10 cellular contexts compared by ENCODE assay signal in the genomic region with DNA sequence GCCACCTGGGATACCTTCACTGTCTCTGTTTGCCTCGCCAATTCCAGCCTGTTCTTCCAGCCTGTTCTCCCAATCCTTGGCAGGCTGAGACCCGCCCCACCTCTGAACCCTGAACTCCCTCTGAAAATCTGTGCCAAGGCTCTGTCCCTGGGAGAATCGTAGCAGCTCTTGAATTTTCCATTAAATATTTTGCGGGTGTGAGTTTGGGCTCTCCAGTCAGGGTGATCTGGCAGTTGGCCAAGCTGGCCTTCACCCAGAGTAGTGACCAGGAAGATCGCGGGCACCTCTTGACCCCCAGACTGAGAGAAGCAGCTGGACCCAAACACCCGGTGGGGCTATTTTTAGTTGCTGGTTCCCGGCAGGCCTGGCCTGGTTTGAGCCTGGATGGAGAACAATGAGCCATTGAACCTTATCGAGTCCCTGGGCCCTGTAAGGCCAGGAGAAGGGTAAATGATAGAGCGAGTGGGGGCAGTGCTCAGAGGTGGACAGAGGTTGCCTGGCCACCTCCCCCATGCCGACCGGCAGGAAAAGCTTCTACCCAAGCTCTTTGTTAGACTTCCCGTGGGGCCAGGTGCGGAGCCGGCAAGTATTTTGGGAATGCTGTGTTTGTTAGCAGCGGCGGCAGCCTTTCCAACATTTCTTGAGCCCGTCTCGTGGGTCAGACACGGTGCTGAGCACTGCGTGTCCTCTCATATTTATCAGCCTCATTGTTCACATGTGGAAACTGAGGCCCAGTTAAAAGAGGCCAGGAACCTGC.
DNase-seq lines count a peak whose midpoint lies in the region; ATAC-seq and TF ChIP-seq lines count a peak whose summit lies in the region.
"Had no signal": no experiment of that assay in that cellular context is flagged by ENCODE, and none has a peak within 500 bp of the region (broad histone marks: within the 10 kb centered on the region; RNA-seq: fewer than 3 reads in every experiment).

No MANE protein-coding gene starts in this region.

- peaks cover 27% of the 10 kb centered on the region for H3K4me1 Mint-ChIP-seq in WTC11
- peaks cover 32% of the 10 kb centered on the region for H3K4me1 Mint-ChIP-seq in osteocyte (ENCODE audit: unreplicated experiment)

- no peaks in the 10 kb centered on the region for H3K36me3 ChIP-seq in BE2C

- POLR2A ChIA-PET in WTC11 (lab: Charles Lee) = interaction anchor here (1.0 to 1.3 kb wide), 4 partner anchors 11 to 18 kb away, joined by 3 to 8 read pairs (median 4); no protein-coding TSS in a partner anchor

- no peak overlapping the region for H3K4me3 ChIP-seq in BE2C (ENCODE audit: low read depth, low read length)

- ATAC-seq in WTC11 (peak; percentile 80), left ventricle myocardium superior (peak; percentile 94), HG03108 (IDR thresholded peaks at IDR 0.05; ENCODE audit: unreplicated experiment) (no peak)
- ATAC-seq: activated T-helper 17 cell treated with anti-CD3 and anti-CD28 coated beads, Interleukin-2, amount 50 U/mL, for 72 hours had no signal

- H3K36me3 Mint-ChIP-seq in WTC11 (no peaks in the 10 kb centered on the region), osteocyte (ENCODE audit: unreplicated experiment) (no peaks in the 10 kb centered on the region)

- H3K4me3 Mint-ChIP-seq in WTC11 (peak overlapping the region; percentile 22; the same call in 1 of the 2 replicates), osteocyte (ENCODE audit: unreplicated experiment) (no peak overlapping the region)
- H3K4me3 Mint-ChIP-seq: activated T-helper 17 cell treated with anti-CD3 and anti-CD28 coated beads, Interleukin-2, amount 50 U/mL, for 72 hours had no signal

- TF ChIP-seq CTCF in BE2C (IDR thresholded peaks at IDR 0.05; ENCODE audit: low read depth, low read length) (no peak), WTC11 (IDR thresholded peaks at IDR 0.05) (no peak), osteocyte (IDR thresholded peaks at IDR 0.05) (no peak)

- H3K27me3 Mint-ChIP-seq in WTC11 (ENCODE audit: low read depth) (no peaks in the 10 kb centered on the region), osteocyte (ENCODE audit: unreplicated experiment) (no peaks in the 10 kb centered on the region)

- no peaks in the 10 kb centered on the region for H3K9me3 ChIP-seq in BE2C

- intact Hi-C loops in left ventricle myocardium superior (cut with micrococcal nuclease) = no loop called here

- no peaks in the 10 kb centered on the region for H3K9me3 Mint-ChIP-seq in WTC11
- H3K9me3 Mint-ChIP-seq in osteocyte (ENCODE audit: unreplicated experiment) = no peaks in the 10 kb centered on the region
- H3K9me3 Mint-ChIP-seq: activated T-helper 17 cell treated with anti-CD3 and anti-CD28 coated beads, Interleukin-2, amount 50 U/mL, for 72 hours had no signal

- peak; percentile 6 for DNase-seq in BE2C
- peak; percentile 58 for DNase-seq in WTC11 (ENCODE audit: low spot score)
- DNase-seq in left ventricle myocardium superior = peak; percentile 90
- no peak for DNase-seq in osteocyte (ENCODE audit: extremely low spot score, unreplicated experiment)
- no peak for DNase-seq in NCI-H187 (lab: John Stamatoyannopoulos, UW)
- no peak for DNase-seq in RKO (ENCODE audit: low spot score)
- DNase-seq in NCI-H446 treated with DMSO at 0.1 percent for 48 hours (lab: John Stamatoyannopoulos, UW) = no peak
- DNase-seq: stimulated activated CD4-positive, alpha-beta T cell treated with anti-CD3 and anti-CD28 coated beads, Interleukin-1b, Interleukin-23, amount 100 ng/mL, for 48 hours had no signal

- H3K4me1 ChIP-seq in BE2C = peaks cover 2% of the 10 kb centered on the region; the same call in 1 of the 2 replicates

- CTCF ChIA-PET in WTC11 (lab: Charles Lee) = interaction anchor here (1.0 to 2.8 kb wide), 4 partner anchors 15 to 49 kb away, joined by 5 to 17 read pairs (median 10); no protein-coding TSS in a partner anchor

- H3K27ac Mint-ChIP-seq in WTC11 (peak overlapping the region; percentile 92), osteocyte (ENCODE audit: unreplicated experiment) (peak overlapping the region; percentile 74)
- H3K27ac Mint-ChIP-seq: activated T-helper 17 cell treated with anti-CD3 and anti-CD28 coated beads, Interleukin-2, amount 50 U/mL, for 72 hours had no signal

- no peaks in the 10 kb centered on the region for H3K27me3 ChIP-seq in BE2C

TF ChIP-seq in WTC11, 78 proteins besides CTCF, POLR2A, EP300 and RAD21 (continues in another document):
- TF ChIP-seq, protein P1, sequence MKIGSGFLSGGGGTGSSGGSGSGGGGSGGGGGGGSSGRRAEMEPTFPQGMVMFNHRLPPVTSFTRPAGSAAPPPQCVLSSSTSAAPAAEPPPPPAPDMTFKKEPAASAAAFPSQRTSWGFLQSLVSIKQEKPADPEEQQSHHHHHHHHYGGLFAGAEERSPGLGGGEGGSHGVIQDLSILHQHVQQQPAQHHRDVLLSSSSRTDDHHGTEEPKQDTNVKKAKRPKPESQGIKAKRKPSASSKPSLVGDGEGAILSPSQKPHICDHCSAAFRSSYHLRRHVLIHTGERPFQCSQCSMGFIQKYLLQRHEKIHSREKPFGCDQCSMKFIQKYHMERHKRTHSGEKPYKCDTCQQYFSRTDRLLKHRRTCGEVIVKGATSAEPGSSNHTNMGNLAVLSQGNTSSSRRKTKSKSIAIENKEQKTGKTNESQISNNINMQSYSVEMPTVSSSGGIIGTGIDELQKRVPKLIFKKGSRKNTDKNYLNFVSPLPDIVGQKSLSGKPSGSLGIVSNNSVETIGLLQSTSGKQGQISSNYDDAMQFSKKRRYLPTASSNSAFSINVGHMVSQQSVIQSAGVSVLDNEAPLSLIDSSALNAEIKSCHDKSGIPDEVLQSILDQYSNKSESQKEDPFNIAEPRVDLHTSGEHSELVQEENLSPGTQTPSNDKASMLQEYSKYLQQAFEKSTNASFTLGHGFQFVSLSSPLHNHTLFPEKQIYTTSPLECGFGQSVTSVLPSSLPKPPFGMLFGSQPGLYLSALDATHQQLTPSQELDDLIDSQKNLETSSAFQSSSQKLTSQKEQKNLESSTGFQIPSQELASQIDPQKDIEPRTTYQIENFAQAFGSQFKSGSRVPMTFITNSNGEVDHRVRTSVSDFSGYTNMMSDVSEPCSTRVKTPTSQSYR (CRISPR knock-in tag; IDR thresholded peaks at IDR 0.05) = peak; percentile 32; the same call in 1 of the 2 replicates
- TF ChIP-seq SOX15 (CRISPR knock-in tag; IDR thresholded peaks at IDR 0.05) = no peak
- TF ChIP-seq, protein P2, sequence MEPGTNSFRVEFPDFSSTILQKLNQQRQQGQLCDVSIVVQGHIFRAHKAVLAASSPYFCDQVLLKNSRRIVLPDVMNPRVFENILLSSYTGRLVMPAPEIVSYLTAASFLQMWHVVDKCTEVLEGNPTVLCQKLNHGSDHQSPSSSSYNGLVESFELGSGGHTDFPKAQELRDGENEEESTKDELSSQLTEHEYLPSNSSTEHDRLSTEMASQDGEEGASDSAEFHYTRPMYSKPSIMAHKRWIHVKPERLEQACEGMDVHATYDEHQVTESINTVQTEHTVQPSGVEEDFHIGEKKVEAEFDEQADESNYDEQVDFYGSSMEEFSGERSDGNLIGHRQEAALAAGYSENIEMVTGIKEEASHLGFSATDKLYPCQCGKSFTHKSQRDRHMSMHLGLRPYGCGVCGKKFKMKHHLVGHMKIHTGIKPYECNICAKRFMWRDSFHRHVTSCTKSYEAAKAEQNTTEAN (CRISPR knock-in tag; IDR thresholded peaks at IDR 0.05) = no peak
- TF ChIP-seq ZNF219 (CRISPR knock-in tag; IDR thresholded peaks at IDR 0.05; ENCODE audit: borderline replicate concordance) = no peak
- peak; percentile 18; the same call in 1 of the 2 replicates for TF ChIP-seq GABPB1 (CRISPR knock-in tag; IDR thresholded peaks at IDR 0.05)
- TF ChIP-seq ZNF416 (CRISPR knock-in tag; IDR thresholded peaks at IDR 0.05) = no peak
- TF ChIP-seq, protein P3, sequence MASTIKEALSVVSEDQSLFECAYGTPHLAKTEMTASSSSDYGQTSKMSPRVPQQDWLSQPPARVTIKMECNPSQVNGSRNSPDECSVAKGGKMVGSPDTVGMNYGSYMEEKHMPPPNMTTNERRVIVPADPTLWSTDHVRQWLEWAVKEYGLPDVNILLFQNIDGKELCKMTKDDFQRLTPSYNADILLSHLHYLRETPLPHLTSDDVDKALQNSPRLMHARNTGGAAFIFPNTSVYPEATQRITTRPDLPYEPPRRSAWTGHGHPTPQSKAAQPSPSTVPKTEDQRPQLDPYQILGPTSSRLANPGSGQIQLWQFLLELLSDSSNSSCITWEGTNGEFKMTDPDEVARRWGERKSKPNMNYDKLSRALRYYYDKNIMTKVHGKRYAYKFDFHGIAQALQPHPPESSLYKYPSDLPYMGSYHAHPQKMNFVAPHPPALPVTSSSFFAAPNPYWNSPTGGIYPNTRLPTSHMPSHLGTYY (CRISPR knock-in tag; IDR thresholded peaks at IDR 0.05) = no peak
- no peak for TF ChIP-seq ELF4 (CRISPR knock-in tag; IDR thresholded peaks at IDR 0.05; ENCODE audit: low read depth)
- TF ChIP-seq TCF7 (CRISPR knock-in tag; IDR thresholded peaks at IDR 0.05; ENCODE audit: low read depth) = no peak
- TF ChIP-seq, protein P4, sequence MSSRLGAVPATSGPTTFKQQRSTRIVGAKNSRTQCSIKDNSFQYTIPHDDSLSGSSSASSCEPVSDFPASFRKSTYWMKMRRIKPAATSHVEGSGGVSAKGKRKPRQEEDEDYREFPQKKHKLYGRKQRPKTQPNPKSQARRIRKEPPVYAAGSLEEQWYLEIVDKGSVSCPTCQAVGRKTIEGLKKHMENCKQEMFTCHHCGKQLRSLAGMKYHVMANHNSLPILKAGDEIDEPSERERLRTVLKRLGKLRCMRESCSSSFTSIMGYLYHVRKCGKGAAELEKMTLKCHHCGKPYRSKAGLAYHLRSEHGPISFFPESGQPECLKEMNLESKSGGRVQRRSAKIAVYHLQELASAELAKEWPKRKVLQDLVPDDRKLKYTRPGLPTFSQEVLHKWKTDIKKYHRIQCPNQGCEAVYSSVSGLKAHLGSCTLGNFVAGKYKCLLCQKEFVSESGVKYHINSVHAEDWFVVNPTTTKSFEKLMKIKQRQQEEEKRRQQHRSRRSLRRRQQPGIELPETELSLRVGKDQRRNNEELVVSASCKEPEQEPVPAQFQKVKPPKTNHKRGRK (CRISPR knock-in tag; IDR thresholded peaks at IDR 0.05; ENCODE audit: borderline replicate concordance) = no peak
- TF ChIP-seq FOXP1 (CRISPR knock-in tag; IDR thresholded peaks at IDR 0.05; ENCODE audit: borderline replicate concordance) = no peak
- no peak for TF ChIP-seq ZNF396 (CRISPR knock-in tag; IDR thresholded peaks at IDR 0.05; ENCODE audit: borderline replicate concordance)
- no peak for TF ChIP-seq MXD4 (CRISPR knock-in tag; IDR thresholded peaks at IDR 0.05; ENCODE audit: borderline replicate concordance)
- TF ChIP-seq, protein P5, sequence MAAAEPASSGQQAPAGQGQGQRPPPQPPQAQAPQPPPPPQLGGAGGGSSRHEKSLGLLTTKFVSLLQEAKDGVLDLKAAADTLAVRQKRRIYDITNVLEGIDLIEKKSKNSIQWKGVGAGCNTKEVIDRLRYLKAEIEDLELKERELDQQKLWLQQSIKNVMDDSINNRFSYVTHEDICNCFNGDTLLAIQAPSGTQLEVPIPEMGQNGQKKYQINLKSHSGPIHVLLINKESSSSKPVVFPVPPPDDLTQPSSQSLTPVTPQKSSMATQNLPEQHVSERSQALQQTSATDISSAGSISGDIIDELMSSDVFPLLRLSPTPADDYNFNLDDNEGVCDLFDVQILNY (CRISPR knock-in tag; IDR thresholded peaks at IDR 0.05) = no peak

Comparison
In these comparisons a context has a peak if more than half of its experiments do, and no peak if none do; other contexts are left out.
1. DNase-seq: peak in BE2C (single experiment), WTC11 (single experiment) and left ventricle myocardium superior (single experiment); none in osteocyte (single experiment), NCI-H187 (0 of 2), RKO (single experiment) and NCI-H446 treated with DMSO at 0.1 percent for 48 hours (single experiment).